Comparison of ENCODE assay signal across 1 cellular context in the genomic region with DNA sequence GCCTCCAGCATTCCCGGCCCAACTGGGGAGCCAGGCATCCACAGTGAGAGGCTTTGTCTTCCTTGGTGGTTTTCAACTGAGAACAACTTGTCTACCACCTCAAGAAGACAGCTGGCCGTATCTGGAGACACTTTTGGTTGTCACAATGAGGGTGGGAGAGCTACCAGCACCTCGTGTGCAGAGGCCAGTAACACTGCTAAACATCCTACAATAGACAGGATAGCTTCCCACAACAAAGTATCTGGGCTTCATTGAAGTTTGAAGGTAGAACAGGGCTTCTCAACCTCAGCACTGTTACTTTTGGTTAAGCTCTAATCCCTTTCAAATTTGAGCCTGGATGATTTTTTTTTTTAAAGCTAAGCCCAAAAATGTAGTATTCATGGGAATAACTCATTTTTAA.
TF ChIP-seq lines count a peak whose summit lies in the region.

No MANE protein-coding gene starts in this region.

TF ChIP-seq in K562, 482 proteins besides CTCF, POLR2A, EP300 and RAD21:
- TF ChIP-seq MAFK (IDR thresholded peaks at IDR 0.05; ENCODE audit: low read length): no peak
- TF ChIP-seq, protein P1, sequence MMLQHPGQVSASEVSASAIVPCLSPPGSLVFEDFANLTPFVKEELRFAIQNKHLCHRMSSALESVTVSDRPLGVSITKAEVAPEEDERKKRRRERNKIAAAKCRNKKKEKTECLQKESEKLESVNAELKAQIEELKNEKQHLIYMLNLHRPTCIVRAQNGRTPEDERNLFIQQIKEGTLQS (IDR thresholded peaks at IDR 0.05): no peak
- TF ChIP-seq, protein P1 (CRISPR knock-in tag; conservative IDR thresholded peaks at IDR 0.05): no peak
- TF ChIP-seq KLF6 (CRISPR knock-in tag; IDR thresholded peaks at IDR 0.05; ENCODE audit: borderline replicate concordance): no peak
- TF ChIP-seq E2F3 (CRISPR knock-in tag; IDR thresholded peaks at IDR 0.05): no peak
- TF ChIP-seq ZNF589 (CRISPR knock-in tag; IDR thresholded peaks at IDR 0.05; ENCODE audit: low read depth): no peak
- TF ChIP-seq ZFP36 (IDR thresholded peaks at IDR 0.05; ENCODE audit: low read depth, low read length, partially characterized antibody): no peak
- TF ChIP-seq, protein P2, sequence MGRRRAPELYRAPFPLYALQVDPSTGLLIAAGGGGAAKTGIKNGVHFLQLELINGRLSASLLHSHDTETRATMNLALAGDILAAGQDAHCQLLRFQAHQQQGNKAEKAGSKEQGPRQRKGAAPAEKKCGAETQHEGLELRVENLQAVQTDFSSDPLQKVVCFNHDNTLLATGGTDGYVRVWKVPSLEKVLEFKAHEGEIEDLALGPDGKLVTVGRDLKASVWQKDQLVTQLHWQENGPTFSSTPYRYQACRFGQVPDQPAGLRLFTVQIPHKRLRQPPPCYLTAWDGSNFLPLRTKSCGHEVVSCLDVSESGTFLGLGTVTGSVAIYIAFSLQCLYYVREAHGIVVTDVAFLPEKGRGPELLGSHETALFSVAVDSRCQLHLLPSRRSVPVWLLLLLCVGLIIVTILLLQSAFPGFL (CRISPR knock-in tag; IDR thresholded peaks at IDR 0.05): no peak
TF ChIP-seq in K562: peak in this region for 0.
